In genomic region chr7:32239764-32240163, GRCh38 we compare ENCODE assay signal across 24 cellular contexts.
"Had no signal": no experiment of that assay in that cellular context is flagged by ENCODE, and none has a peak within 500 bp of the region (broad histone marks: within the 10 kb centered on the region; RNA-seq: fewer than 3 reads in every experiment).

No MANE protein-coding gene starts in this region.

- H3K36me3 ChIP-seq: SJSA1 had no signal

- H3K4me1 ChIP-seq: SJSA1 had no signal

- ATAC-seq: K562 had no signal

- FAIRE-seq: HTR-8/SVneo, K562, RCC 7860 had no signal

- H3K4me2 ChIP-seq: KMS-11 had no signal

- H3K4me3 ChIP-seq: K562, SJSA1, SK-N-MC had no signal

- DNase-seq: Kasumi-1, MM.1S, NCI-H1092 treated with DMSO at 0.1 percent for 48 hours, NCI-H1436, NCI-H187, NCI-H2029, NCI-H2081 treated with DMSO at 0.1 percent for 48 hours, NCI-H2171, NCI-H226, NCI-H446, NCI-H510A, NCI-H524 treated with DMSO at 0.1 percent for 48 hours, NCI-H69, NCI-H774, Right ventricle myocardium superior, RPMI8226, SIG-M5 had no signal

- H3K27ac ChIP-seq: HL-60, KMS-11, SJSA1, SK-N-MC had no signal

- H3K9me3 ChIP-seq: SJSA1 had no signal
